Comparison of ENCODE assay signal across 8 cellular contexts in the genomic region with DNA sequence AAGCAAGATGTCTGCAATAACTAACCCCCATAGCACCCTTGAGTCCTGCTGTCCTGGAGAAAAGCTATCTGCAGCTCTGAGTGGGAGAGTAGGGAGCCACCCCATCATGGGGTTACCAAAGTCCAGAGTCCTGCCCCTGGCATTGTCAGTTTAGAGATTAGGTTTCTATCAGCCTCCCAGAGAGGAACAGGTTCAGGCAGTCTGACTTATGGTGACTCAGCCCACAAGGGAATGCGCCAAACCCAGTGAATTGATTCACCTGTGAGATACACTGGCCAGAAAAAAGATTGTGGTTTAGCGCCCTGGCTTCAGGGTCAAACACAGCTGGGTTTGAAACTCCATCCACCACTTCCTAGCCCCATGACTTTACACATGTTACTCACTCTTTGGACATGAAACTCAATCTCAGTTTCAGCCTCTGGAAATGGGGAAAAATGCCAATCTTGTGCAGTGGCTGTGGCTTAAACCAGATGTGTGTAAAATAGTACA.
A peak's percentile ranks its signal among the peaks of the same experiment; 100 is the strongest.
DNase-seq lines count a peak whose midpoint lies in the region; ATAC-seq and TF ChIP-seq lines count a peak whose summit lies in the region.

No MANE protein-coding gene starts in this region.

- ATAC-seq in DND-41 (ENCODE audit: insufficient read depth, low read depth) = peak; percentile 32; the same call in 1 of the 3 replicates
- ATAC-seq in GM19468 (IDR thresholded peaks at IDR 0.05; ENCODE audit: extremely low read depth, unreplicated experiment) = peak; percentile 24

- no peaks in the 10 kb centered on the region for H3K36me3 ChIP-seq in DND-41 (ENCODE audit: insufficient read depth, low read length)
- no peaks in the 10 kb centered on the region for H3K36me3 ChIP-seq in colonic mucosa

- no peaks in the 10 kb centered on the region for H3K4me1 ChIP-seq in DND-41 (ENCODE audit: insufficient read depth, low read length)
- no peaks in the 10 kb centered on the region for H3K4me1 ChIP-seq in colonic mucosa

- H3K27me3 ChIP-seq in DND-41 (ENCODE audit: insufficient read depth, low read length, poor library complexity) (peaks cover 6% of the 10 kb centered on the region), colonic mucosa (no peaks in the 10 kb centered on the region)

- H3K27ac ChIP-seq in DND-41 (ENCODE audit: low read length) (no peak overlapping the region), colonic mucosa (peak overlapping the region; percentile 58)

- H3K4me2 ChIP-seq in DND-41 (ENCODE audit: insufficient read depth, low read length) = no peak overlapping the region

- H2AFZ ChIP-seq in DND-41 (ENCODE audit: low read depth, low read length) = no peak overlapping the region

- no peak overlapping the region for H3K9ac ChIP-seq in DND-41 (ENCODE audit: low read depth, low read length)
- peak overlapping the region in 1 of 2 donors; percentile 69 for H3K9ac ChIP-seq in colonic mucosa (ENCODE audit: low read depth in 2 of 2, low read length in 2 of 2)

- H3K9me3 ChIP-seq in DND-41 (ENCODE audit: insufficient read depth, low read length, severe bottlenecking) (no peaks in the 10 kb centered on the region), colonic mucosa (no peaks in the 10 kb centered on the region)

- H3K4me3 ChIP-seq in DND-41 (ENCODE audit: low read depth in 1 of 2, low read length in 2 of 2) (no peak overlapping the region), LNCaP clone FGC (ENCODE audit: low read depth, low read length) (no peak overlapping the region), colonic mucosa (no peak overlapping the region)

- intact Hi-C loops in colonic mucosa (cut with DNase I) (loop anchor here (10.0 kb wide), 1 partner anchor 68 kb away; no protein-coding TSS in a partner anchor), posterior vena cava (cut with DNase I) (loop anchor here in 1 of 2 donors (10.0 kb wide), 1 partner anchor 2002 kb away; no protein-coding TSS in a partner anchor)

- H3K79me2 ChIP-seq in DND-41 (ENCODE audit: insufficient read depth, low read length) = no peaks in the 10 kb centered on the region

- TF ChIP-seq CTCF in DND-41 (IDR thresholded peaks at IDR 0.05; ENCODE audit: borderline replicate concordance, extremely low read depth, low read length, poor library complexity, severe bottlenecking) = no peak
- no peak for TF ChIP-seq CTCF in LNCaP clone FGC (IDR thresholded peaks at IDR 0.05; ENCODE audit: control insufficient read depth, extremely low read depth, insufficient read depth)
- TF ChIP-seq CTCF in colonic mucosa (IDR thresholded peaks at IDR 0.05) = no peak

- no peaks in the 10 kb centered on the region; the same call in 1 of the 2 replicates for H4K20me1 ChIP-seq in DND-41 (ENCODE audit: insufficient read depth, low read length)

- no peak for DNase-seq in DND-41
- peak; percentile 83 for DNase-seq in LNCaP clone FGC (ENCODE audit: low read depth)
- DNase-seq in colonic mucosa = peak; percentile 87
- peak; percentile 99 for DNase-seq in renal cortical epithelial cell (ENCODE audit: low read depth)
- no peak for DNase-seq in posterior vena cava (ENCODE audit: low spot score)
- no peak for DNase-seq in retina
- DNase-seq in Kasumi-1 (lab: John Stamatoyannopoulos, UW) = no peak

Comparison
In these comparisons a context has a peak if more than half of its experiments do, and no peak if none do; other contexts are left out.
1. DNase-seq: peak in LNCaP clone FGC (single experiment), colonic mucosa (single experiment) and renal cortical epithelial cell (single experiment); none in DND-41 (single experiment), posterior vena cava (single experiment), retina (single experiment) and Kasumi-1 (0 of 2).